In the genomic region with DNA sequence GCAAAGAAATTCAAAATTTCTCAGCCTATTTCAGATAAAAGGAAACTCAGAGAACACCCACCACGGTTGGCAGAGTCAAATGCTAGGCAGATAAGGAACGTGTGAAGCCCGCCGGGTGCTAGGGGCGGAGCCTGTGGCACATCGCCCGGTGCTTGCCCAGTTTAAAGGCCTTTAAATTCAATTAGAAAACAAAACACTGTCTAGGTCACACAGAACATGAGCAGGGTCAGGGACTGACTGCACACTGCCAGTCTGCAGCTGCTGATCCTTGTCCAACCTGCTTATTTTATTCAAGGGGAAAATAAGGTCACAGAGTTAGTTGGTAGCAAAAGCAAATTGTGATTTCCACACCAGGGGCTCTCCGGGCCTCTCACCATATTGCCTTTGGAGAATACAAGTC, we compare ENCODE assay signal across 17 cellular contexts.
A peak's percentile ranks its signal among the peaks of the same experiment; 100 is the strongest.
DNase-seq lines count a peak whose midpoint lies in the region; FAIRE-seq and TF ChIP-seq lines count a peak whose summit lies in the region.
"Had no signal": no experiment of that assay in that cellular context is flagged by ENCODE, and none has a peak within 500 bp of the region (broad histone marks: within the 10 kb centered on the region; RNA-seq: fewer than 3 reads in every experiment).

No MANE protein-coding gene starts in this region.

- intact Hi-C loops in endothelial cell of umbilical vein (cut with micrococcal nuclease): no loop called here
- intact Hi-C loops in CD14-positive monocyte (cut with micrococcal nuclease): no loop called here

- H3K9me3 ChIP-seq in endothelial cell of umbilical vein (replicated peaks; ENCODE audit: control insufficient read depth, insufficient read depth, low read length) (no peaks in the 10 kb centered on the region), parathyroid adenoma (ENCODE audit: control insufficient read depth, low read length) (no peaks in the 10 kb centered on the region)
- H3K9me3 ChIP-seq: BLaER1 treated with 17β-estradiol and CSF1 and Interleukin-3, amounts not matched to agents 10 nM and 100 nM; SJSA1 had no signal

- H3K4me3 Mint-ChIP-seq in CD14-positive monocyte: no peak overlapping the region
- H3K4me3 Mint-ChIP-seq: activated T-cell treated with anti-CD3 and anti-CD28 coated beads, Interleukin-2, amount 50 U/mL, for 72 hours had no signal

- H3K4me3 ChIP-seq in LNCaP clone FGC (ENCODE audit: low read depth, low read length) (no peak overlapping the region), endothelial cell of umbilical vein (replicated peaks in 1 of 3; ENCODE audit: insufficient read depth in 1 of 3, low read depth in 1 of 3, low read length in 3 of 3) (no peak overlapping the region), parathyroid adenoma (ENCODE audit: low read depth, low read length) (no peak overlapping the region)
- H3K4me3 ChIP-seq: BLaER1 treated with 17β-estradiol and CSF1 and Interleukin-3, amounts not matched to agents 10 nM and 100 nM; SJSA1 had no signal

- H3K36me3 Mint-ChIP-seq in CD14-positive monocyte: no peaks in the 10 kb centered on the region

- H3K4me2 ChIP-seq in endothelial cell of umbilical vein (ENCODE audit: insufficient read depth, low read length): no peak overlapping the region
- H3K4me2 ChIP-seq in parathyroid adenoma (ENCODE audit: low read length): peak overlapping the region; percentile 13

- peaks cover 30% of the 10 kb centered on the region for H3K4me1 Mint-ChIP-seq in CD14-positive monocyte

- peak; percentile 89 for DNase-seq in LNCaP clone FGC (ENCODE audit: low read depth)
- DNase-seq in NCI-H82 treated with DMSO at 0.1 percent for 48 hours (lab: John Stamatoyannopoulos, UW; ENCODE audit: unreplicated experiment): peak; percentile 79
- DNase-seq in endothelial cell of umbilical vein (ENCODE audit: low read depth, low spot score): peak; percentile 56
- DNase-seq in DMS53 (lab: John Stamatoyannopoulos, UW): no peak
- DNase-seq in CD14-positive monocyte (ENCODE audit: low spot score): no peak
- DNase-seq in D341Med (ENCODE audit: low spot score): no peak
- no peak for DNase-seq in NCI-H187 (lab: John Stamatoyannopoulos, UW)
- DNase-seq: activated CD4-positive, CD25-positive, alpha-beta regulatory T cell; activated T-cell treated with anti-CD3 and anti-CD28 coated beads, Interleukin-2, amount 50 U/mL, for 72 hours; GDM1; KBM-7; mesenchymal stem cell; NCI-H446 had no signal

- H3K27ac Mint-ChIP-seq in CD14-positive monocyte: no peak overlapping the region
- H3K27ac Mint-ChIP-seq: activated T-cell treated with anti-CD3 and anti-CD28 coated beads, Interleukin-2, amount 50 U/mL, for 72 hours had no signal

- dilution Hi-C loops in endothelial cell of umbilical vein (cut with MboI; ENCODE audit: extremely low pct_ligation_motif_present, low sequenced_read_pairs): no loop called here

- no peaks in the 10 kb centered on the region for H3K27me3 ChIP-seq in endothelial cell of umbilical vein (ENCODE audit: control insufficient read depth in 2 of 2, insufficient read depth in 2 of 2, low read length in 2 of 2)
- H3K27me3 ChIP-seq in parathyroid adenoma (ENCODE audit: control insufficient read depth, insufficient read depth, low read length): no peaks in the 10 kb centered on the region
- H3K27me3 ChIP-seq: BLaER1 treated with 17β-estradiol and CSF1 and Interleukin-3, amounts not matched to agents 10 nM and 100 nM; SJSA1 had no signal

- TF ChIP-seq POLR2A in endothelial cell of umbilical vein (IDR thresholded peaks at IDR 0.05; ENCODE audit: low read depth, low read length): no peak

- H3K27me3 Mint-ChIP-seq in CD14-positive monocyte (ENCODE audit: low read depth in 3 of 3): peaks cover 4 to 12% (median 5%) of the 10 kb centered on the region in 3 donors

- H3K36me3 ChIP-seq in endothelial cell of umbilical vein (ENCODE audit: control insufficient read depth in 2 of 2, extremely low read depth in 1 of 2, insufficient read depth in 2 of 2, low read length in 2 of 2): no peaks in the 10 kb centered on the region
- H3K36me3 ChIP-seq in parathyroid adenoma (ENCODE audit: control insufficient read depth, insufficient read depth, low read length): no peaks in the 10 kb centered on the region
- H3K36me3 ChIP-seq: BLaER1 treated with 17β-estradiol and CSF1 and Interleukin-3, amounts not matched to agents 10 nM and 100 nM; SJSA1 had no signal

- POLR2A ChIA-PET in endothelial cell of umbilical vein (lab: Charles Lee): no interaction called here

- BruUV-seq in endothelial cell of umbilical vein (replicated peaks; lab: Mats Ljungman, UMichigan): no TSS peak

- H3K4me1 ChIP-seq in endothelial cell of umbilical vein (ENCODE audit: control insufficient read depth, extremely low read depth, insufficient read depth, low read length): peaks cover 8% of the 10 kb centered on the region
- peaks cover 10% of the 10 kb centered on the region for H3K4me1 ChIP-seq in parathyroid adenoma

- H4K20me1 ChIP-seq in endothelial cell of umbilical vein (replicated peaks; ENCODE audit: control insufficient read depth, extremely low read depth, insufficient read depth, low read length): no peaks in the 10 kb centered on the region
- H4K20me1 ChIP-seq: BLaER1 treated with 17β-estradiol and CSF1 and Interleukin-3, amounts not matched to agents 10 nM and 100 nM had no signal

- no peaks in the 10 kb centered on the region for H3K79me2 ChIP-seq in endothelial cell of umbilical vein (ENCODE audit: control insufficient read depth, insufficient read depth, low read length)
- peaks cover 32% of the 10 kb centered on the region for H3K79me2 ChIP-seq in parathyroid adenoma

- no peak overlapping the region for H2AFZ ChIP-seq in endothelial cell of umbilical vein (ENCODE audit: low read depth, low read length)
- peak overlapping the region; percentile 54 for H2AFZ ChIP-seq in parathyroid adenoma

- no peaks in the 10 kb centered on the region for H3K9me1 ChIP-seq in endothelial cell of umbilical vein (replicated peaks; ENCODE audit: control insufficient read depth, extremely low read depth, insufficient read depth, low read length)

- H3K27ac ChIP-seq in endothelial cell of umbilical vein (ENCODE audit: insufficient read depth, low read depth, low read length): no peak overlapping the region
- peak overlapping the region; percentile 21 for H3K27ac ChIP-seq in parathyroid adenoma
- H3K27ac ChIP-seq: BLaER1 treated with 17β-estradiol and CSF1 and Interleukin-3, amounts not matched to agents 10 nM and 100 nM; SJSA1 had no signal

- peaks cover 0 to 3% (median 0%) of the 10 kb centered on the region in 7 donors for H3K9me3 Mint-ChIP-seq in CD14-positive monocyte
- H3K9me3 Mint-ChIP-seq: activated T-cell treated with anti-CD3 and anti-CD28 coated beads, Interleukin-2, amount 50 U/mL, for 72 hours had no signal

- no peak for FAIRE-seq in endothelial cell of umbilical vein (lab: Jason Lieb, UNC)
- FAIRE-seq: GM18507 had no signal

- CTCF ChIA-PET in endothelial cell of umbilical vein (lab: Charles Lee): interaction anchor here (1.5 kb wide), 1 partner anchor 10 kb away, joined by 6 read pairs; no protein-coding TSS in a partner anchor

- TF ChIP-seq CTCF in LNCaP clone FGC (IDR thresholded peaks at IDR 0.05; ENCODE audit: control insufficient read depth, extremely low read depth, insufficient read depth): no peak
- TF ChIP-seq CTCF in endothelial cell of umbilical vein (IDR thresholded peaks at IDR 0.05; ENCODE audit: extremely low read depth in 1 of 2, insufficient read depth in 1 of 2, low read depth in 1 of 2, low read length in 2 of 2): no peak
- no peak for TF ChIP-seq CTCF in parathyroid adenoma (IDR thresholded peaks at IDR 0.05)
- TF ChIP-seq CTCF in CD14-positive monocyte (IDR thresholded peaks at IDR 0.05): no peak

- H3K9ac ChIP-seq in endothelial cell of umbilical vein (replicated peaks; ENCODE audit: extremely low read depth, insufficient read depth, low read length) (no peak overlapping the region), parathyroid adenoma (no peak overlapping the region)
- H3K9ac ChIP-seq: BLaER1 treated with 17β-estradiol and CSF1 and Interleukin-3, amounts not matched to agents 10 nM and 100 nM had no signal

TF ChIP-seq in endothelial cell of umbilical vein, 7 proteins besides CTCF, POLR2A, EP300 and RAD21:
- no peak for TF ChIP-seq POLR2AphosphoS5 (IDR thresholded peaks at IDR 0.05; ENCODE audit: insufficient read depth, low read depth, low read length)
TF ChIP-seq in endothelial cell of umbilical vein: peak in this region for 0.

Comparison
In these comparisons a context has a peak if more than half of its experiments do, and no peak if none do; other contexts are left out.
1. DNase-seq: peak in LNCaP clone FGC (single experiment), NCI-H82 treated with DMSO at 0.1 percent for 48 hours (single experiment) and endothelial cell of umbilical vein (single experiment); none in DMS53 (single experiment), CD14-positive monocyte (single experiment), D341Med (single experiment) and NCI-H187 (0 of 2).